Comparison of ENCODE assay signal across 22 cellular contexts in genomic region chr2:131009713-131010475, GRCh38.
"Had no signal": no experiment of that assay in that cellular context is flagged by ENCODE, and none has a peak within 500 bp of the region (broad histone marks: within the 10 kb centered on the region; RNA-seq: fewer than 3 reads in every experiment).

No MANE protein-coding gene starts in this region.

- DNase-seq: activated CD4-positive, alpha-beta memory T cell treated with anti-CD3 and anti-CD28 coated beads, Interleukin-2, amount 10 ng/mL, durations not matched to agents 7 days and 5 days; activated T-cell treated with anti-CD3 and anti-CD28 coated beads, Interleukin-2, amount 50 U/mL, for 24 hours; anterior cingulate cortex; body of pancreas; effector CD4-positive, alpha-beta T cell; foreskin melanocyte; lower lobe of right lung; naive B cell; retina; sigmoid colon; stimulated activated CD4-positive, alpha-beta T cell treated with anti-CD3 and anti-CD28 coated beads, Interleukin-15, amount 100 ng/mL, for 24 hours; stimulated activated CD8-positive, alpha-beta memory T cell treated with anti-CD3 and anti-CD28 coated beads, Interleukin-4, amount 100 ng/mL, for 48 hours; T1000; upper lobe of left lung had no signal

- H3K9me3 ChIP-seq: body of pancreas, lower lobe of right lung, sigmoid colon, upper lobe of left lung had no signal

- H3K4me3 Mint-ChIP-seq: activated CD4-positive, alpha-beta memory T cell treated with anti-CD3 and anti-CD28 coated beads, Interleukin-2, amount 10 ng/mL, durations not matched to agents 7 days and 5 days; activated T-cell treated with anti-CD3 and anti-CD28 coated beads, Interleukin-2, amount 50 U/mL, for 24 hours; activated T-helper 17 cell treated with anti-CD3 and anti-CD28 coated beads, Interleukin-2, amount 50 U/mL, for 72 hours; naive B cell; WTC11 had no signal

- H3K4me1 Mint-ChIP-seq: activated T-helper 17 cell treated with anti-CD3 and anti-CD28 coated beads, Interleukin-2, amount 50 U/mL, for 72 hours; naive B cell had no signal

- H3K9me3 Mint-ChIP-seq: activated CD4-positive, alpha-beta memory T cell treated with anti-CD3 and anti-CD28 coated beads, Interleukin-2, amount 10 ng/mL, durations not matched to agents 7 days and 5 days; activated T-cell treated with anti-CD3 and anti-CD28 coated beads, Interleukin-2, amount 50 U/mL, for 24 hours; activated T-helper 17 cell treated with anti-CD3 and anti-CD28 coated beads, Interleukin-2, amount 50 U/mL, for 72 hours; immature natural killer cell; T-helper 1 cell treated with Interleukin-12 subunit alpha and Interleukin-12 subunit beta and Interleukin-4 antibody, amounts not matched to agents 30 μg/mL and 1 μg/mL, for 36 hours; WTC11 had no signal

- H3K27ac ChIP-seq: body of pancreas, cardiac muscle cell, lower lobe of right lung, sigmoid colon, upper lobe of left lung had no signal

- H3K36me3 Mint-ChIP-seq: naive B cell, WTC11 had no signal

- H3K27me3 ChIP-seq: body of pancreas, cardiac muscle cell, upper lobe of left lung had no signal

- ATAC-seq: activated T-helper 17 cell treated with anti-CD3 and anti-CD28 coated beads, Interleukin-2, amount 50 U/mL, for 72 hours; body of pancreas; left lobe of liver; lower lobe of right lung; WTC11 had no signal

- H3K4me3 ChIP-seq: body of pancreas, cardiac muscle cell, lower lobe of right lung, sigmoid colon, smooth muscle cell, upper lobe of left lung had no signal

- H3K27ac Mint-ChIP-seq: activated T-cell treated with anti-CD3 and anti-CD28 coated beads, Interleukin-2, amount 50 U/mL, for 24 hours; activated T-helper 17 cell treated with anti-CD3 and anti-CD28 coated beads, Interleukin-2, amount 50 U/mL, for 72 hours; naive B cell; progenitor cell of endocrine pancreas; WTC11 had no signal

- H3K36me3 ChIP-seq: cardiac muscle cell, lower lobe of right lung, sigmoid colon, upper lobe of left lung had no signal

- H3K4me1 ChIP-seq: body of pancreas, lower lobe of right lung, sigmoid colon, upper lobe of left lung had no signal
